ENCODE assay signal across 9 cellular contexts in the genomic region with DNA sequence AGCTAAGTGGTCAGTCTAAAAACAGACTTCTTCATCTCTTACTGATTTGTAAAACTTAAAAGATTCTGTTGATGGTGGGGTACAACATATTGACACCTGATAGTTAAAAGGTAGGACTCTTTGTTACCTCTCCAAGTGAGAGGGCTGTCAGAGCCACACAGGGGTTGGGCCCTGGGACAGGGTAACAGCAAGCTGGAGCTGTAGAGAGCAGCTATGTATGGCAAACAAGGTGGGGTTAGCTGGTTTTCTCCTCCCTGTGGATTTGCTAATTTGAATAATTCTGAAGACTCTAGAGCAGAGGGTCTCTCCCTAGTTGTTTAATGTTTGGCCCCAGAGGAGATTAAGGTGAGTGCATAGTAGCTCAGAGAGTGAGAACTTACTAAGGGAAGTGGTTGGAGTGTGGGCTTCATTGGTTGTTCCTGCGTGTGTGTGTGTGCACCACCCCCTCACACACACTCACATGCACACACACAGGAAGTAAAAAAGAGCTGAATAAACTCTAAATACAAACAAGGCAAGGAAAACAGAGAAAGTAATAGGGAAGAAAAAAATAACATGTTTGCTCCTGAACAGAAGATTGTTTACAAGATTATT. TPM values are rescaled to one million over a fixed set of nuclear protein-coding genes. Genes with fewer than 3 reads are reported as not detected.
A peak's percentile ranks its signal among the peaks of the same experiment; 100 is the strongest.
DNase-seq lines count a peak whose midpoint lies in the region; ATAC-seq and TF ChIP-seq lines count a peak whose summit lies in the region.
"Had no signal": no experiment of that assay in that cellular context is flagged by ENCODE, and none has a peak within 500 bp of the region (broad histone marks: within the 10 kb centered on the region; RNA-seq: fewer than 3 reads in every experiment).

No MANE protein-coding gene starts in this region.

- WGBS in smooth muscle cell (ENCODE audit: low lambda C conversion rate): 57% methylated on average over 1 of the region's 1 CpG

- H3K27me3 Mint-ChIP-seq in activated CD8-positive, alpha-beta T cell treated with anti-CD3 and anti-CD28 coated beads for 36 hours: no peaks in the 10 kb centered on the region

- H4K20me1 ChIP-seq in BLaER1 treated with 17β-estradiol and CSF1 and Interleukin-3, amounts not matched to agents 10 nM and 100 nM: no peaks in the 10 kb centered on the region
- H4K20me1 ChIP-seq in smooth muscle cell (ENCODE audit: low read depth): no peaks in the 10 kb centered on the region

- H3K36me3 ChIP-seq in BLaER1 treated with 17β-estradiol and CSF1 and Interleukin-3, amounts not matched to agents 10 nM and 100 nM: no peaks in the 10 kb centered on the region
- no peaks in the 10 kb centered on the region for H3K36me3 ChIP-seq in smooth muscle cell (ENCODE audit: low read depth)

- H3K4me1 ChIP-seq in BLaER1 treated with 17β-estradiol and CSF1 and Interleukin-3, amounts not matched to agents 10 nM and 100 nM: peaks cover 0 to 21% (median 5%) of the 10 kb centered on the region in 10 experiments; a peak in 13 of 20 replicates
- peaks cover 6% of the 10 kb centered on the region for H3K4me1 ChIP-seq in smooth muscle cell (ENCODE audit: low read depth)

- H3K27ac ChIP-seq in BLaER1 treated with 17β-estradiol and CSF1 and Interleukin-3, amounts not matched to agents 10 nM and 100 nM: no peak overlapping the region
- H3K27ac ChIP-seq in smooth muscle cell (ENCODE audit: low read depth): no peak overlapping the region

- no peak for TF ChIP-seq CTCF in activated CD8-positive, alpha-beta T cell treated with anti-CD3 and anti-CD28 coated beads for 36 hours (IDR thresholded peaks at IDR 0.05)
- TF ChIP-seq CTCF in smooth muscle cell (IDR thresholded peaks at IDR 0.05; ENCODE audit: borderline replicate concordance, insufficient read depth, poor library complexity, severe bottlenecking): no peak

- no peaks in the 10 kb centered on the region for H3F3A ChIP-seq in smooth muscle cell (ENCODE audit: low read depth)

- peak overlapping the region in 6 of 11 experiments; percentile 9 to 80 (median 47); a peak in 10 of 22 replicates for H3K4me2 ChIP-seq in BLaER1 treated with 17β-estradiol and CSF1 and Interleukin-3, amounts not matched to agents 10 nM and 100 nM
- no peak overlapping the region for H3K4me2 ChIP-seq in smooth muscle cell

- H3K27ac Mint-ChIP-seq in activated CD8-positive, alpha-beta T cell treated with anti-CD3 and anti-CD28 coated beads for 36 hours: peak overlapping the region; percentile 14

- CTCF ChIA-PET in activated CD8-positive, alpha-beta T cell treated with anti-CD3 and anti-CD28 coated beads for 36 hours (lab: Charles Lee): interaction anchor here (1.1 to 1.4 kb wide), 4 partner anchors 12 to 31 kb away, joined by 4 to 7 read pairs (median 6); a partner anchor contains a TSS

- no peaks in the 10 kb centered on the region for H3K79me2 ChIP-seq in smooth muscle cell (ENCODE audit: low read depth)

- H2AFZ ChIP-seq in smooth muscle cell (ENCODE audit: low read depth): no peak overlapping the region

- POLR2A ChIA-PET in activated CD8-positive, alpha-beta T cell treated with anti-CD3 and anti-CD28 coated beads for 36 hours (lab: Charles Lee): interaction anchor here (1.2 kb wide), 1 partner anchor 31 kb away, joined by 4 read pairs; a partner anchor contains a TSS

- H3K9me3 ChIP-seq in BLaER1 treated with 17β-estradiol and CSF1 and Interleukin-3, amounts not matched to agents 10 nM and 100 nM (replicated peaks in 1 of 11): no peaks in the 10 kb centered on the region
- no peaks in the 10 kb centered on the region for H3K9me3 ChIP-seq in smooth muscle cell (replicated peaks; ENCODE audit: low read depth)

- no peak overlapping the region for H3K4me3 Mint-ChIP-seq in activated CD8-positive, alpha-beta T cell treated with anti-CD3 and anti-CD28 coated beads for 36 hours

- peak; percentile 50 for DNase-seq in activated CD8-positive, alpha-beta T cell treated with anti-CD3 and anti-CD28 coated beads for 36 hours
- DNase-seq in effector CD4-positive, alpha-beta T cell: no peak
- DNase-seq in smooth muscle cell (lab: John Stamatoyannopoulos, UW; ENCODE audit: unreplicated experiment): no peak
- DNase-seq in erythroblast (lab: John Stamatoyannopoulos, UW): no peak
- no peak for DNase-seq in RKO (ENCODE audit: low spot score)
- DNase-seq: Calu3 had no signal

- no peaks in the 10 kb centered on the region for H3K36me3 Mint-ChIP-seq in activated CD8-positive, alpha-beta T cell treated with anti-CD3 and anti-CD28 coated beads for 36 hours (ENCODE audit: low read depth)

- H3K27me3 ChIP-seq in BLaER1 treated with 17β-estradiol and CSF1 and Interleukin-3, amounts not matched to agents 10 nM and 100 nM: no peaks in the 10 kb centered on the region
- no peaks in the 10 kb centered on the region for H3K27me3 ChIP-seq in smooth muscle cell (ENCODE audit: low read depth)

- no peak overlapping the region for H3K9ac ChIP-seq in BLaER1 treated with 17β-estradiol and CSF1 and Interleukin-3, amounts not matched to agents 10 nM and 100 nM
- H3K9ac ChIP-seq in smooth muscle cell (ENCODE audit: low read depth): no peak overlapping the region

- intact Hi-C loops in activated CD8-positive, alpha-beta T cell treated with anti-CD3 and anti-CD28 coated beads for 36 hours (cut with micrococcal nuclease): no loop called here

- no peak for TF ChIP-seq POLR2A in erythroblast (IDR thresholded peaks at IDR 0.05; ENCODE audit: low read length)

- ATAC-seq in GM19324 (IDR thresholded peaks at IDR 0.05; ENCODE audit: low FRiP score, unreplicated experiment): peak; percentile 85
- peak; percentile 90 for ATAC-seq in HG03039 (IDR thresholded peaks at IDR 0.05; ENCODE audit: unreplicated experiment)
- peak; percentile 99 for ATAC-seq in activated CD8-positive, alpha-beta T cell treated with anti-CD3 and anti-CD28 coated beads for 36 hours

- H3K4me1 Mint-ChIP-seq in activated CD8-positive, alpha-beta T cell treated with anti-CD3 and anti-CD28 coated beads for 36 hours (ENCODE audit: low read depth): peaks cover 20% of the 10 kb centered on the region

- no peak overlapping the region for H3K4me3 ChIP-seq in BLaER1 treated with 17β-estradiol and CSF1 and Interleukin-3, amounts not matched to agents 10 nM and 100 nM
- H3K4me3 ChIP-seq in smooth muscle cell: no peak overlapping the region

- H3K9me3 Mint-ChIP-seq in activated CD8-positive, alpha-beta T cell treated with anti-CD3 and anti-CD28 coated beads for 36 hours: no peaks in the 10 kb centered on the region

RNA-seq across cellular contexts. Expression of a gene that starts 9.2 kb away (rescaled TPM):
- total RNA-seq in activated CD8-positive, alpha-beta T cell treated with anti-CD3 and anti-CD28 coated beads for 36 hours: 1 to 10 TPM in 1 of 2 experiments, under 1 TPM in 1; 0.99 to 2.6 TPM
- 0.31 and 0.36 TPM in 2 replicates for total RNA-seq in smooth muscle cell
- polyA plus RNA-seq in smooth muscle cell: 0.71 and 1.3 TPM in 2 replicates

RNA-seq across cellular contexts. Expression of a gene that starts 31.6 kb away (rescaled TPM):
- total RNA-seq in activated CD8-positive, alpha-beta T cell treated with anti-CD3 and anti-CD28 coated beads for 36 hours: 10 to 100 TPM; 13.4 to 14.9 TPM
- 7.2 and 8.6 TPM in 2 replicates for total RNA-seq in smooth muscle cell
- polyA plus RNA-seq in smooth muscle cell: 5.6 and 7.0 TPM in 2 replicates
